Comparison of ENCODE assay signal across 25 cellular contexts in the genomic region with DNA sequence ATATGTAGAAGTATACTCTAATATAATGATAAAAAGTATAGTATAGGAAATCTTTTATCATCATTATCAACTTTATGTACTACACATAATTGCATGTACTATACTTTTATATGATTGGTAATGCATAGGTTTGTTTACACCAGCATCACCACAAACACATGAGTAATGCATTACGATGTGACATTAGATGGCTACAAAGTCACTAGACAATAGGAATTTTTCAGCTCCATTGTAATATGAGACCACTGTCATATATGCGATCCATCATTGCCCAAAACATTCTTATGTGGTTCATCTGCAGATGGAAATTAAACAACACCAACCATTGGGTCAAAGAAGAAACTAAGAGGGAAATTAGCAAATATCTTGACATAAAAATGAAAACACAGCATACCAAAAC. TPM values are rescaled to one million over a fixed set of nuclear protein-coding genes. Genes with fewer than 3 reads are reported as not detected.
"Had no signal": no experiment of that assay in that cellular context is flagged by ENCODE, and none has a peak within 500 bp of the region (broad histone marks: within the 10 kb centered on the region; RNA-seq: fewer than 3 reads in every experiment).

No MANE protein-coding gene starts in this region.

- H3K4me1 Mint-ChIP-seq: mesothelial cell of epicardium, naive B cell had no signal

- H3K27me3 ChIP-seq: dorsolateral prefrontal cortex, esophagus muscularis mucosa, foreskin keratinocyte, gastroesophageal sphincter, heart left ventricle, hepatocyte, left lung had no signal

- H3K36me3 ChIP-seq: left lung, lower lobe of right lung had no signal

- DNase-seq: dermis blood vessel endothelial cell; dorsolateral prefrontal cortex; effector CD4-positive, alpha-beta T cell; effector memory CD4-positive, alpha-beta T cell; foreskin keratinocyte; heart left ventricle; hypothalamus; left cardiac atrium; left lung; left ventricle myocardium superior; lower lobe of right lung; mesenchymal stem cell; mucosa of descending colon; naive B cell had no signal

- H3K4me3 ChIP-seq: coronary artery, dorsolateral prefrontal cortex, esophagus muscularis mucosa, gastroesophageal sphincter, heart left ventricle, hepatocyte, left lung, lower lobe of right lung, mucosa of descending colon had no signal

- FAIRE-seq: colon, endothelial cell of umbilical vein, frontal cortex, islet of Langerhans, keratinocyte had no signal

- H3K27me3 Mint-ChIP-seq: naive B cell had no signal

- H3K4me3 Mint-ChIP-seq: mesothelial cell of epicardium, naive B cell had no signal

- H3K9me3 ChIP-seq: esophagus muscularis mucosa, lower lobe of right lung had no signal

- H3K27ac ChIP-seq: coronary artery, dorsolateral prefrontal cortex, esophagus muscularis mucosa, foreskin keratinocyte, gastroesophageal sphincter, heart left ventricle, hepatocyte, left lung, lower lobe of right lung had no signal

- ATAC-seq: foreskin keratinocyte, gastroesophageal sphincter, heart left ventricle, left cardiac atrium, left lung, left ventricle myocardium superior, lower lobe of right lung, mucosa of descending colon had no signal

- H3K4me1 ChIP-seq: esophagus muscularis mucosa, gastroesophageal sphincter, heart left ventricle, left lung, lower lobe of right lung had no signal

- H3K27ac Mint-ChIP-seq: mesothelial cell of epicardium, naive B cell had no signal

RNA-seq across cellular contexts. Expression of gene ADAM20, which starts 4.4 kb away (rescaled TPM):
- total RNA-seq: epithelial cell of proximal tubule had no signal
